ENCODE assay signal across 1 cellular context in genomic region chr7:98855610-98856009, GRCh38.
TF ChIP-seq lines count a peak whose summit lies in the region.

No MANE protein-coding gene starts in this region.

TF ChIP-seq in H1, 55 proteins besides CTCF, POLR2A, EP300 and RAD21:
- TF ChIP-seq POLR2AphosphoS5 (IDR thresholded peaks at IDR 0.05; ENCODE audit: low read depth, low read length) (no peak), BCL11A (IDR thresholded peaks at IDR 0.05; ENCODE audit: low read depth in 2 of 2, low read length in 2 of 2) (no peak)
